In genomic region chr1:92768286-92768685, GRCh38 we compare ENCODE assay signal across 24 cellular contexts. TPM values are rescaled to one million over a fixed set of nuclear protein-coding genes. Genes with fewer than 3 reads are reported as not detected.
DNase-seq lines count a peak whose midpoint lies in the region; ATAC-seq, FAIRE-seq and TF ChIP-seq lines count a peak whose summit lies in the region.
"Had no signal": no experiment of that assay in that cellular context is flagged by ENCODE, and none has a peak within 500 bp of the region (broad histone marks: within the 10 kb centered on the region; RNA-seq: fewer than 3 reads in every experiment).

No MANE protein-coding gene starts in this region.

- H3K27ac ChIP-seq in K562 (ENCODE audit: extremely low read depth, low read depth, low read length) (no peak overlapping the region), trophoblast cell (ENCODE audit: low read depth, low read length) (no peak overlapping the region)
- H3K27ac ChIP-seq: A549; BLaER1 treated with 17β-estradiol and CSF1 and Interleukin-3, amounts not matched to agents 10 nM and 100 nM had no signal

- TF ChIP-seq RAD21 in K562 (CRISPR knock-in tag; conservative IDR thresholded peaks at IDR 0.05 in 1 of 2, IDR thresholded peaks at IDR 0.05 in 1 of 2) = no peak

- POLR2A ChIA-PET in K562 (lab: Yijun Ruan, JAX) = interaction anchor here (0.7 to 1.5 kb wide), 2 partner anchors 14 to 16 kb away, joined by 3 to 4 read pairs; no protein-coding TSS in a partner anchor

- no peaks in the 10 kb centered on the region for H3K9me3 ChIP-seq in K562 (replicated peaks; ENCODE audit: control insufficient read depth, insufficient read depth, low read depth, low read length)
- H3K9me3 ChIP-seq in trophoblast cell (ENCODE audit: insufficient read depth, low read depth, low read length) = no peaks in the 10 kb centered on the region
- H3K9me3 ChIP-seq: BE2C, HAP-1 had no signal

- intact Hi-C loops in K562 (cut with micrococcal nuclease) (no loop called here), left colon (cut with DNase I, micrococcal nuclease) (no loop called here)

- DNase-seq in K562 (ENCODE audit: extremely low read depth in 1 of 4, low spot score in 3 of 4) (no peak), left colon (no peak), trophoblast cell (no peak), GM19240 (ENCODE audit: insufficient read length, low spot score) (no peak)
- DNase-seq in activated CD8-positive, alpha-beta memory T cell treated with anti-CD3 and anti-CD28 coated beads, Interleukin-2, amount 50 U/mL, for 4 hours = no peak
- DNase-seq: 8988T; ACHN; AML-193; BE2C; CD4-positive, alpha-beta T cell; CD8-positive, alpha-beta memory T cell; DMS 273 treated with DMSO at 0.1 percent for 48 hours; DMS79; EL; GDM1 had no signal

- H2AK5ac ChIP-seq in trophoblast cell (ENCODE audit: low read length) = no peak overlapping the region

- BruUV-seq in K562 (replicated peaks; lab: Mats Ljungman, UMichigan) = no TSS peak

- H3K9me1 ChIP-seq in K562 (ENCODE audit: control insufficient read depth, insufficient read depth, low read length) = no peaks in the 10 kb centered on the region

- H3K18ac ChIP-seq in trophoblast cell (ENCODE audit: low read length) = no peak overlapping the region

- H2AFZ ChIP-seq in K562 (ENCODE audit: low read depth, low read length) = no peak overlapping the region
- no peak overlapping the region for H2AFZ ChIP-seq in trophoblast cell (ENCODE audit: insufficient read depth, low read length, poor library complexity)
- H2AFZ ChIP-seq: GM23338 had no signal

- H4K91ac ChIP-seq in trophoblast cell (ENCODE audit: low read depth, low read length) = no peak overlapping the region

- no peak for FAIRE-seq in K562 (lab: Jason Lieb, UNC)
- FAIRE-seq: A549, D721Med, GM12878, GM19239, H54 had no signal

- H3K79me2 ChIP-seq in K562 (ENCODE audit: control insufficient read depth, insufficient read depth, low read length) (peaks cover 30% of the 10 kb centered on the region), trophoblast cell (ENCODE audit: control insufficient read depth, insufficient read depth, low read length, poor library complexity) (no peaks in the 10 kb centered on the region)

- no peak overlapping the region for H3K4me3 ChIP-seq in K562
- no peak overlapping the region for H3K4me3 ChIP-seq in trophoblast cell (ENCODE audit: low read depth, low read length)
- H3K4me3 ChIP-seq: A549; BLaER1 treated with 17β-estradiol and CSF1 and Interleukin-3, amounts not matched to agents 10 nM and 100 nM; GM12878; GM23338; HAP-1 had no signal

- H3K14ac ChIP-seq in trophoblast cell (ENCODE audit: low read length) = no peak overlapping the region

- 60% methylated on average over 2 of the region's 2 CpGs for WGBS in K562 (ENCODE audit: insufficient coverage, low coverage, missing lambda C conversion rate)
- WGBS in trophoblast cell (ENCODE audit: extremely low coverage, insufficient coverage, insufficient read length) = no CpG with 5 or more reads among the region's 2 CpGs

- CTCF ChIA-PET in K562 (lab: Yijun Ruan, JAX; ENCODE audit: low intra/inter-chr PET ratio) = no interaction called here

- H4K20me1 ChIP-seq in K562 (replicated peaks; ENCODE audit: control insufficient read depth, insufficient read depth, low read length) = no peaks in the 10 kb centered on the region

- ATAC-seq in K562 = no peak
- ATAC-seq in left colon = peak; percentile 95
- ATAC-seq in HG02642 (IDR thresholded peaks at IDR 0.05; ENCODE audit: poor library complexity, unreplicated experiment) = no peak
- ATAC-seq: A549, GM12878, GM23338 had no signal

- TF ChIP-seq EP300 in K562 (IDR thresholded peaks at IDR 0.05; ENCODE audit: low read length) = no peak

- H3K4me1 ChIP-seq in K562 (replicated peaks in 1 of 2; ENCODE audit: control insufficient read depth in 2 of 2, insufficient read depth in 2 of 2, low read length in 2 of 2) (0 out of 5 replicates have a peak, but pooled peaks cover 0 to 4% of the 10 kb centered on the region in 2 experiments), trophoblast cell (ENCODE audit: control insufficient read depth in 1 of 2, insufficient read depth in 2 of 2, low read length in 2 of 2) (no peaks in the 10 kb centered on the region)
- H3K4me1 ChIP-seq: A549; BE2C; BLaER1 treated with 17β-estradiol and CSF1 and Interleukin-3, amounts not matched to agents 10 nM and 100 nM; HAP-1 had no signal

- TF ChIP-seq CTCF in K562 (IDR thresholded peaks at IDR 0.05 in 2 of 3, conservative IDR thresholded peaks at IDR 0.05 in 1 of 3; ENCODE audit: insufficient read depth in 2 of 3, low read depth in 1 of 3, low read length in 3 of 3) = no peak

- H3K79me1 ChIP-seq in trophoblast cell (ENCODE audit: low read length) = no peaks in the 10 kb centered on the region

- H3K4ac ChIP-seq in trophoblast cell (ENCODE audit: low read depth, low read length) = peak overlapping the region; percentile 46

- no peak overlapping the region for H2BK5ac ChIP-seq in trophoblast cell (ENCODE audit: low read depth, low read length, poor library complexity)

- no peak overlapping the region for H4K8ac ChIP-seq in trophoblast cell (ENCODE audit: low read depth, low read length)

- H3K27me3 ChIP-seq in K562 (ENCODE audit: control insufficient read depth in 2 of 2, insufficient read depth in 2 of 2, low read length in 2 of 2) (no peaks in the 10 kb centered on the region), trophoblast cell (ENCODE audit: insufficient read depth, low read length) (no peaks in the 10 kb centered on the region)
- H3K27me3 ChIP-seq: BE2C; BLaER1 treated with 17β-estradiol and CSF1 and Interleukin-3, amounts not matched to agents 10 nM and 100 nM had no signal

- no peak overlapping the region for H2BK120ac ChIP-seq in trophoblast cell (ENCODE audit: insufficient read depth, low read length, poor library complexity)

- H2BK12ac ChIP-seq in trophoblast cell (ENCODE audit: low read length) = no peak overlapping the region

- in situ Hi-C loops in K562 (cut with MboI) = no loop called here

- H3K9ac ChIP-seq in K562 (ENCODE audit: insufficient read depth in 1 of 2, low read depth in 2 of 2, low read length in 2 of 2) (no peak overlapping the region), trophoblast cell (ENCODE audit: low read length) (no peak overlapping the region)
- H3K9ac ChIP-seq: BLaER1 treated with 17β-estradiol and CSF1 and Interleukin-3, amounts not matched to agents 10 nM and 100 nM had no signal

- H3K23ac ChIP-seq in trophoblast cell (ENCODE audit: low read length) = no peak overlapping the region

- H3K4me2 ChIP-seq in K562 (ENCODE audit: insufficient read depth, low read length) (no peak overlapping the region), trophoblast cell (ENCODE audit: low read length) (no peak overlapping the region)
- H3K4me2 ChIP-seq: A549; BLaER1 treated with 17β-estradiol and CSF1 and Interleukin-3, amounts not matched to agents 10 nM and 100 nM; GM23338 had no signal

- TF ChIP-seq POLR2A in K562 (conservative IDR thresholded peaks at IDR 0.05) = no peak

- H3K36me3 ChIP-seq in K562 (ENCODE audit: control insufficient read depth, insufficient read depth, low read length) (no peaks in the 10 kb centered on the region), trophoblast cell (ENCODE audit: control insufficient read depth in 1 of 2, insufficient read depth in 2 of 2, low read length in 2 of 2) (no peaks in the 10 kb centered on the region)
- H3K36me3 ChIP-seq: BE2C, HAP-1 had no signal

- no peak overlapping the region for H4K12ac ChIP-seq in trophoblast cell (ENCODE audit: low read depth, low read length)

TF ChIP-seq in K562, 482 proteins besides CTCF, POLR2A, EP300 and RAD21:
- TF ChIP-seq ZNF274 (IDR thresholded peaks at IDR 0.05; ENCODE audit: borderline replicate concordance, low read depth, low read length) (peak; percentile 10; the same call in 1 of the 2 replicates), POLR2B (IDR thresholded peaks at IDR 0.05; ENCODE audit: low read depth, partially characterized antibody) (no peak), SMAD2 (IDR thresholded peaks at IDR 0.05; ENCODE audit: low read depth, low read length) (no peak), ZBED1 (IDR thresholded peaks at IDR 0.05) (no peak), KLF6 (CRISPR knock-in tag; IDR thresholded peaks at IDR 0.05; ENCODE audit: borderline replicate concordance) (no peak)

RNA-seq across cellular contexts. Expression of gene EVI5, which starts 16.6 kb away (rescaled TPM):
- total RNA-seq in K562 (2011; cell fraction: chromatin; rRNA removed; ENCODE audit: low replicate concordance) = 14.6 and 66.4 TPM in 2 replicates
- total RNA-seq in K562 (2011; cell fraction: nucleolus; rRNA removed) = 12.8 and 17.0 TPM in 2 replicates
- 17.1 and 20.8 TPM in 2 replicates for total RNA-seq in K562 (2011; cell fraction: nucleoplasm; rRNA removed)
- 25.1 and 50.1 TPM in 2 replicates for total RNA-seq in K562 (2014; rRNA removed)
- total RNA-seq in K562 (2014; rRNA removed; fragmentation: Illumina TruSeq; extraction: Trizol) = 13.7 and 18.5 TPM in 2 replicates
- 18.3 and 18.4 TPM in 2 replicates for total RNA-seq in K562 (2015; rRNA removed; fragmentation: Illumina TruSeq; extraction: Trizol)
- total RNA-seq in K562 (2021) = 16.5 and 18.7 TPM in 2 replicates
- 4.9 and 6.3 TPM in 2 replicates for polyA plus RNA-seq in K562 (2011; rRNA removed)
- 1.2 and 2.8 TPM in 2 replicates for polyA plus RNA-seq in K562 (2011; cell fraction: cytosol; rRNA removed)
- polyA plus RNA-seq in K562 (2011; cell fraction: nucleus; rRNA removed) = 5.2 and 6.8 TPM in 2 replicates
- polyA plus RNA-seq in K562 (2012) = 2.6 and 2.9 TPM in 2 replicates
- 5.5 and 6.0 TPM in 2 replicates for polyA plus RNA-seq in K562 (2014; fragmentation: Illumina TruSeq; extraction: Trizol)
- polyA plus RNA-seq in K562 (2014; fragmentation: Nextera tagmentation; extraction: Ambion mirVana) = 1 to 10 TPM; 1.7 to 4.8 TPM
- polyA plus RNA-seq in K562 (2014; rRNA removed) = 16.2 and 19.6 TPM in 2 replicates
- polyA minus RNA-seq in K562 (2011; rRNA and poly(A)+ RNA removed) = 23.8 and 27.2 TPM in 2 replicates
- polyA minus RNA-seq in K562 (2011; cell fraction: cytosol; rRNA and poly(A)+ RNA removed) = 11.1 and 13.0 TPM in 2 replicates
- 21.0 and 32.9 TPM in 2 replicates for polyA minus RNA-seq in K562 (2011; cell fraction: nucleus; rRNA and poly(A)+ RNA removed)
- 10 to 100 TPM; 33.0 to 37.7 TPM for total RNA-seq in left colon
- polyA plus RNA-seq in trophoblast cell (2013) = 17.8 and 20.6 TPM in 2 replicates
